Comparison of ENCODE assay signal across 8 cellular contexts in genomic region chr2:12456293-12457151, GRCh38.
DNase-seq lines count a peak whose midpoint lies in the region; ATAC-seq, FAIRE-seq and TF ChIP-seq lines count a peak whose summit lies in the region.

No MANE protein-coding gene starts in this region.

- no peak overlapping the region for H3K9ac ChIP-seq in GM12878 (ENCODE audit: control insufficient read depth, insufficient read depth, low read length)

- CTCF ChIA-PET in Caco-2 (lab: Charles Lee): interaction anchor here (1.0 kb wide), 1 partner anchor 23 kb away, joined by 4 read pairs; no protein-coding TSS in a partner anchor
- CTCF ChIA-PET in GM12878 (lab: Yijun Ruan, JAX): no interaction called here

- no peak for TF ChIP-seq EP300 in GM12878 (IDR thresholded peaks at IDR 0.05; ENCODE audit: borderline replicate concordance in 1 of 2, control insufficient read depth in 1 of 2, low read depth in 2 of 2, low read length in 2 of 2)

- H4K20me1 ChIP-seq in GM12878 (ENCODE audit: control insufficient read depth, insufficient read depth): no peaks in the 10 kb centered on the region

- peak overlapping the region; percentile 46 for H3K4me2 ChIP-seq in GM12878 (ENCODE audit: control insufficient read depth, insufficient read depth)

- in situ Hi-C loops in GM12878 (cut with MboI): no loop called here

- no peaks in the 10 kb centered on the region for H3K79me2 ChIP-seq in GM12878 (ENCODE audit: control insufficient read depth, insufficient read depth, low read length)

- no peak for FAIRE-seq in HTR-8/SVneo (lab: Jason Lieb, UNC)
- FAIRE-seq in GM12878 (lab: Jason Lieb, UNC): peak; percentile 31

- TF ChIP-seq RAD21 in GM12878 (IDR thresholded peaks at IDR 0.05; ENCODE audit: insufficient read depth, low read depth, low read length): no peak

- no peak overlapping the region for H3K27ac ChIP-seq in GM12878 (ENCODE audit: control insufficient read depth, insufficient read depth)

- SMC1A ChIA-PET in GM12878 (lab: Charles Lee; ENCODE audit: uncharacterized antibody, unreplicated experiment): no interaction called here

- H3K9me3 Mint-ChIP-seq in Caco-2 (ENCODE audit: unreplicated experiment): no peaks in the 10 kb centered on the region

- peak overlapping the region; percentile 38 for H3K4me3 Mint-ChIP-seq in Caco-2 (ENCODE audit: unreplicated experiment)

- RAD21 ChIA-PET in GM12878 (lab: Charles Lee; ENCODE audit: unreplicated experiment): no interaction called here

- H3K9me3 ChIP-seq in Caco-2: no peaks in the 10 kb centered on the region
- no peaks in the 10 kb centered on the region for H3K9me3 ChIP-seq in GM12878 (replicated peaks; ENCODE audit: control insufficient read depth, insufficient read depth, low read length)

- peak; percentile 97 for ATAC-seq in GM21447 (IDR thresholded peaks at IDR 0.05; ENCODE audit: unreplicated experiment)
- ATAC-seq in GM12878: peak; percentile 99

- no peak for TF ChIP-seq POLR2A in GM12878 (IDR thresholded peaks at IDR 0.05; ENCODE audit: low read depth, low read length)

- DNase-seq in Caco-2 (peak; percentile 89), HTR-8/SVneo (ENCODE audit: insufficient read length, low spot score) (peak; percentile 74), T-helper 9 cell (peak; percentile 6), GM12878 (ENCODE audit: low read depth, low spot score) (peak; percentile 3), kidney glomerular epithelial cell (lab: John Stamatoyannopoulos, UW) (peak; percentile 91), cortex of kidney (lab: John Stamatoyannopoulos, UW) (no peak)
- peak; percentile 62 for DNase-seq in stimulated activated CD4-positive, alpha-beta T cell treated with anti-CD3 and anti-CD28 coated beads, Interleukin-4, amount 100 ng/mL, for 1 hour

- H3K36me3 ChIP-seq in Caco-2 (ENCODE audit: control insufficient read depth, insufficient read depth, low read length): no peaks in the 10 kb centered on the region
- no peaks in the 10 kb centered on the region for H3K36me3 ChIP-seq in GM12878 (ENCODE audit: control insufficient read depth in 2 of 2, insufficient read depth in 2 of 2, low read length in 1 of 2)

- peak overlapping the region; percentile 53 for H2AFZ ChIP-seq in GM12878 (ENCODE audit: control insufficient read depth, low read depth, low read length)

- POLR2A ChIA-PET in Caco-2 (lab: Charles Lee): no interaction called here
- POLR2A ChIA-PET in GM12878 (lab: Charles Lee): no interaction called here

- H3K27me3 ChIP-seq in Caco-2 (replicated peaks; ENCODE audit: control insufficient read depth, insufficient read depth, low read length) (no peaks in the 10 kb centered on the region), GM12878 (replicated peaks in 1 of 2; ENCODE audit: control insufficient read depth in 2 of 2, insufficient read depth in 2 of 2, low read length in 1 of 2) (no peaks in the 10 kb centered on the region)

- H3K4me3 ChIP-seq in Caco-2 (ENCODE audit: low read depth, low read length) (no peak overlapping the region), GM12878 (peak overlapping the region; percentile 45; the same call in 1 of the 2 replicates)

- H3K36me3 Mint-ChIP-seq in Caco-2 (ENCODE audit: insufficient read depth, unreplicated experiment): peaks cover 11% of the 10 kb centered on the region

- H3K27ac Mint-ChIP-seq in Caco-2 (ENCODE audit: unreplicated experiment): peak overlapping the region; percentile 53

- 19% methylated on average over 7 of the region's 7 CpGs for WGBS in GM12878 (ENCODE audit: insufficient coverage, insufficient replicate concordance, low lambda C conversion rate, missing lambda C conversion rate)

- intact Hi-C loops in Caco-2 (cut with micrococcal nuclease; ENCODE audit: unreplicated experiment): loop anchor here (1.0 to 5.0 kb wide), 2 partner anchors 30 to 81 kb away; no protein-coding TSS in a partner anchor
- intact Hi-C loops in GM12878 (cut with micrococcal nuclease; ENCODE audit: unreplicated experiment): no loop called here

- H3K27me3 Mint-ChIP-seq in Caco-2 (ENCODE audit: insufficient read depth, unreplicated experiment): no peaks in the 10 kb centered on the region

- H3K4me1 ChIP-seq in Caco-2 (peaks cover 22% of the 10 kb centered on the region), GM12878 (ENCODE audit: control insufficient read depth, insufficient read depth, low read length) (no peaks in the 10 kb centered on the region)

- TF ChIP-seq CTCF in Caco-2 (IDR thresholded peaks at IDR 0.05; ENCODE audit: insufficient read depth in 1 of 2, low read depth in 1 of 2, low read length in 1 of 2, severe bottlenecking in 1 of 2, unreplicated experiment in 1 of 2) (no peak), GM12878 (IDR thresholded peaks at IDR 0.05 in 2 of 3, conservative IDR thresholded peaks at IDR 0.05 in 1 of 3; ENCODE audit: control insufficient read depth in 2 of 3, extremely low read depth in 1 of 3, insufficient read depth in 1 of 3, low read depth in 3 of 3, low read length in 3 of 3) (no peak)

- no TSS peak for BruUV-seq in Caco-2 (replicated peaks; lab: Mats Ljungman, UMichigan)
- BruUV-seq in GM12878 (replicated peaks; lab: Mats Ljungman, UMichigan): no TSS peak

- peaks cover 23% of the 10 kb centered on the region for H3K4me1 Mint-ChIP-seq in Caco-2 (ENCODE audit: low read depth, unreplicated experiment)

TF ChIP-seq in GM12878, 131 proteins besides CTCF, POLR2A, EP300 and RAD21:
- TF ChIP-seq CEBPB (IDR thresholded peaks at IDR 0.05; ENCODE audit: borderline replicate concordance in 1 of 2, low read depth in 2 of 2, low read length in 2 of 2): peak in 1 of 2 experiments; percentile 86; a peak in 2 of 4 replicates
- TF ChIP-seq LARP7 (IDR thresholded peaks at IDR 0.05): no peak
- TF ChIP-seq SPI1 (IDR thresholded peaks at IDR 0.05; ENCODE audit: borderline replicate concordance, insufficient read depth, low read depth, low read length): peak; percentile 67; the same call in 1 of the 2 replicates
- TF ChIP-seq RELB (IDR thresholded peaks at IDR 0.05; ENCODE audit: low read depth): no peak
- no peak for TF ChIP-seq CEBPZ (IDR thresholded peaks at IDR 0.05; ENCODE audit: low read depth, low read length)
- no peak for TF ChIP-seq CHD4 (IDR thresholded peaks at IDR 0.05)
